20 cellular contexts compared by ENCODE assay signal in the genomic region with DNA sequence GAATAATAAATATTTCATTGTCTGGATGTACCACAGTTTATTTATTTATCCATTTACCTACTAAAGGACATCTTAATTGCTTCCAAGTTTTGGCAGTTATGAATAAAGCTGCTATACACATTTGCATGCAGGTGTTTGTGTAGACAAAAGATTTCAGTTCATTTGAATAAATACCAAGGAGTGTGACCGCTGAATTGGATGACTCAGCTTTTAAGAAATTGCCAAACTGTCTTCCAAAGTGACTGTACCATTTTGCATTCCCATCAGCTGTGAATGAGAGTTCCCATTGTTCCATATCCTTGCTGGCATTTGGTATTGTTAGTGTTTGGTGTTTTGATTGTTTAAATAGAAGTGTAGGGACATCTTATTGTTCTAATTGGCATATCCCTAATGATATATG. TPM values are rescaled to one million over a fixed set of nuclear protein-coding genes. Genes with fewer than 3 reads are reported as not detected.
DNase-seq lines count a peak whose midpoint lies in the region; ATAC-seq, FAIRE-seq and TF ChIP-seq lines count a peak whose summit lies in the region.
"Had no signal": no experiment of that assay in that cellular context is flagged by ENCODE, and none has a peak within 500 bp of the region (broad histone marks: within the 10 kb centered on the region; RNA-seq: fewer than 3 reads in every experiment).

No MANE protein-coding gene starts in this region.

- no peak overlapping the region for H3K27ac ChIP-seq in astrocyte (ENCODE audit: low read depth, low read length)
- H3K27ac ChIP-seq: body of pancreas, dorsolateral prefrontal cortex, parathyroid adenoma had no signal

- TF ChIP-seq CTCF in astrocyte (IDR thresholded peaks at IDR 0.05; ENCODE audit: insufficient read depth, low read depth, low read length) (no peak), foreskin fibroblast (IDR thresholded peaks at IDR 0.05; ENCODE audit: low read depth, low read length) (no peak)

- intact Hi-C loops in posterior cingulate gyrus (cut with DNase I) = no loop called here

- no peaks in the 10 kb centered on the region for H3K36me3 Mint-ChIP-seq in astrocyte (ENCODE audit: low read depth, unreplicated experiment)

- H3K4me3 Mint-ChIP-seq in astrocyte (ENCODE audit: unreplicated experiment) = no peak overlapping the region
- H3K4me3 Mint-ChIP-seq: activated B cell treated with CpG ODN at 0.5 μM for 24 hours; stimulated activated naive CD8-positive, alpha-beta T cell treated with anti-CD3 and anti-CD28 coated beads, Interleukin-15, amount 100 ng/mL, for 72 hours had no signal

- H3K4me2 ChIP-seq in astrocyte (ENCODE audit: low read length) = no peak overlapping the region

- no peak overlapping the region for H3K27ac Mint-ChIP-seq in astrocyte (ENCODE audit: unreplicated experiment)
- H3K27ac Mint-ChIP-seq: activated B cell treated with CpG ODN at 0.5 μM for 24 hours; stimulated activated naive CD8-positive, alpha-beta T cell treated with anti-CD3 and anti-CD28 coated beads, Interleukin-15, amount 100 ng/mL, for 72 hours had no signal

- DNase-seq in DMS79 (lab: John Stamatoyannopoulos, UW) = peak; percentile 17
- DNase-seq in LHCN-M2 (ENCODE audit: low read depth) = peak; percentile 35
- peak; percentile 73 for DNase-seq in astrocyte (ENCODE audit: low read depth)
- DNase-seq in foreskin fibroblast = peak; percentile 6 to 40
- no peak for DNase-seq in posterior cingulate gyrus
- DNase-seq: activated B cell treated with CpG ODN at 0.5 μM for 24 hours; activated effector memory CD4-positive, alpha-beta T cell treated with anti-CD3 and anti-CD28 coated beads, Interleukin-2, amount 50 U/mL, for 16 hours; body of pancreas; COR-L47; dorsolateral prefrontal cortex; Karpas-422; NCI-H187 treated with DMSO at 0.1 percent for 48 hours; NCI-H748 treated with DMSO at 0.1 percent for 48 hours; RPMI8226; stimulated activated naive CD8-positive, alpha-beta T cell treated with anti-CD3 and anti-CD28 coated beads, Interleukin-15, amount 100 ng/mL, for 72 hours had no signal

- H3K36me3 ChIP-seq in astrocyte (ENCODE audit: insufficient read depth, low read length) = no peaks in the 10 kb centered on the region

- no peaks in the 10 kb centered on the region for H3K9me3 ChIP-seq in astrocyte (ENCODE audit: insufficient read depth, low read depth, low read length)
- H3K9me3 ChIP-seq: body of pancreas had no signal

- no peaks in the 10 kb centered on the region for H3K4me1 Mint-ChIP-seq in astrocyte (ENCODE audit: low read depth, unreplicated experiment)
- H3K4me1 Mint-ChIP-seq: activated B cell treated with CpG ODN at 0.5 μM for 24 hours; stimulated activated naive CD8-positive, alpha-beta T cell treated with anti-CD3 and anti-CD28 coated beads, Interleukin-15, amount 100 ng/mL, for 72 hours had no signal

- H3K79me2 ChIP-seq in astrocyte (ENCODE audit: insufficient read depth, low read length) = no peaks in the 10 kb centered on the region
- H3K79me2 ChIP-seq: parathyroid adenoma had no signal

- peak; percentile 9 for FAIRE-seq in astrocyte (lab: Jason Lieb, UNC)
- FAIRE-seq: urothelium cell line had no signal

- H3K9ac ChIP-seq in astrocyte (ENCODE audit: low read length) = no peak overlapping the region
- H3K9ac ChIP-seq: parathyroid adenoma had no signal

- no peak overlapping the region for H2AFZ ChIP-seq in astrocyte (ENCODE audit: low read depth, low read length)
- H2AFZ ChIP-seq: parathyroid adenoma had no signal

- H3K4me1 ChIP-seq in astrocyte (ENCODE audit: insufficient read depth, low read length) = no peaks in the 10 kb centered on the region
- H3K4me1 ChIP-seq: body of pancreas, parathyroid adenoma had no signal

- H3K4me3 ChIP-seq in astrocyte (ENCODE audit: insufficient read depth, low read depth, low read length) = no peak overlapping the region
- H3K4me3 ChIP-seq in foreskin fibroblast (ENCODE audit: low read depth in 1 of 2, low read length in 2 of 2) = no peak overlapping the region
- H3K4me3 ChIP-seq: body of pancreas, dorsolateral prefrontal cortex had no signal

- no peaks in the 10 kb centered on the region for H4K20me1 ChIP-seq in astrocyte (ENCODE audit: insufficient read depth, low read length)

- no peaks in the 10 kb centered on the region for H3K27me3 Mint-ChIP-seq in astrocyte (ENCODE audit: low read depth, unreplicated experiment)

- H3K9me3 Mint-ChIP-seq in astrocyte (ENCODE audit: unreplicated experiment) = no peaks in the 10 kb centered on the region
- H3K9me3 Mint-ChIP-seq: activated B cell treated with CpG ODN at 0.5 μM for 24 hours; stimulated activated naive CD8-positive, alpha-beta T cell treated with anti-CD3 and anti-CD28 coated beads, Interleukin-15, amount 100 ng/mL, for 72 hours had no signal

- ATAC-seq in HG02938 (IDR thresholded peaks at IDR 0.05; ENCODE audit: unreplicated experiment) (no peak), GM18868 (IDR thresholded peaks at IDR 0.05; ENCODE audit: unreplicated experiment) (no peak), GM21529 (IDR thresholded peaks at IDR 0.05; ENCODE audit: unreplicated experiment) (no peak)
- ATAC-seq: body of pancreas; stimulated activated naive CD8-positive, alpha-beta T cell treated with anti-CD3 and anti-CD28 coated beads, Interleukin-15, amount 100 ng/mL, for 72 hours had no signal

- no peaks in the 10 kb centered on the region for H3K27me3 ChIP-seq in astrocyte (ENCODE audit: insufficient read depth, low read length)
- H3K27me3 ChIP-seq: body of pancreas, dorsolateral prefrontal cortex had no signal

RNA-seq across cellular contexts. Expression of a gene that starts 36.2 kb away (rescaled TPM):
- 11.6 and 12.2 TPM in 2 replicates for total RNA-seq in LHCN-M2 (2014; rRNA removed)
- polyA plus RNA-seq in LHCN-M2 (2012) = 2.9 TPM
- total RNA-seq in astrocyte = 29.1 and 34.3 TPM in 2 replicates

Comparison
In these comparisons a context has a peak if more than half of its experiments do, and no peak if none do; other contexts are left out.
1. DNase-seq: peak in DMS79 (single experiment), LHCN-M2 (single experiment), astrocyte (single experiment) and foreskin fibroblast (2 of 2); none in posterior cingulate gyrus (0 of 10).